3 cellular contexts compared by ENCODE assay signal in the genomic region with DNA sequence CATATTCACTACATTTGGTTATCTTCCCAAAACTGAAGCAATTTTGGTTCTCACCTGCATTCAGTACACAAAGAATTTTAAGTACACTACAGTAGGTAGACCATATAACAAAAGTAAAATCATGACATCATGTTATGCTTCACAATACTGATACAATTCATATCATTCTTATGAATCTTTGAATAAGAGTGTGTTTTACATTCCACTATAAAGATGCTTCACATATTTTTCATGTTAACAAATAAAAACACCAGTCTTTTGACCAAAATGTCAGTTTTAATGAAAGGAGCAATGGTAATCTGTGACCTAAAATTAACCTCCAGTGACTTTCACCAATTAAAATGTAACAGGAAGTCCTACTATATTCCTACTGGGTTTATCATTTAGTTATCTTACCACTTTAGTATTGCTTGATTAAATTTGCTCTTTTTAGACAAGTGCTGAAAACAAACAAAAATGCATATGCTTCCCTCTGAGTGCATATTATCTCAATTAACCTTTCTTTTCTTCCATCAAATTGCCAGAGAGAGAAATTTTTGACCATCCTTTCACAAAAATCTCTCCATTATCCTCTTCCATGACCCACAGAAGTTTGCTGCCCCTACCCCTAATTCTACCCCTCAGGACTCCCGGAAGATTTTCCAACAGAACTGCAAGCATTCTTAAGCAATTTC.
A peak's percentile ranks its signal among the peaks of the same experiment; 100 is the strongest.
TF ChIP-seq lines count a peak whose summit lies in the region.

No MANE protein-coding gene starts in this region.

TF ChIP-seq in HepG2, 621 proteins besides CTCF, POLR2A, EP300 and RAD21:
- TF ChIP-seq ATF7 (IDR thresholded peaks at IDR 0.05) (peak; percentile 72), ATF7 (CRISPR knock-in tag; IDR thresholded peaks at IDR 0.05) (no peak), CREM (IDR thresholded peaks at IDR 0.05) (no peak), CREM (CRISPR knock-in tag; IDR thresholded peaks at IDR 0.05) (no peak)

TF ChIP-seq in GM23338, 12 proteins besides CTCF, POLR2A, EP300 and RAD21:
- no peak for TF ChIP-seq JUNB (IDR thresholded peaks at IDR 0.05; ENCODE audit: unreplicated experiment)
- TF ChIP-seq EZH2 (IDR thresholded peaks at IDR 0.05; ENCODE audit: low read depth, unreplicated experiment): no peak
- no peak for TF ChIP-seq STAT1 (IDR thresholded peaks at IDR 0.05; ENCODE audit: unreplicated experiment)
- TF ChIP-seq EZH2phosphoT487 (IDR thresholded peaks at IDR 0.05; ENCODE audit: unreplicated experiment): no peak
- TF ChIP-seq, protein P1, sequence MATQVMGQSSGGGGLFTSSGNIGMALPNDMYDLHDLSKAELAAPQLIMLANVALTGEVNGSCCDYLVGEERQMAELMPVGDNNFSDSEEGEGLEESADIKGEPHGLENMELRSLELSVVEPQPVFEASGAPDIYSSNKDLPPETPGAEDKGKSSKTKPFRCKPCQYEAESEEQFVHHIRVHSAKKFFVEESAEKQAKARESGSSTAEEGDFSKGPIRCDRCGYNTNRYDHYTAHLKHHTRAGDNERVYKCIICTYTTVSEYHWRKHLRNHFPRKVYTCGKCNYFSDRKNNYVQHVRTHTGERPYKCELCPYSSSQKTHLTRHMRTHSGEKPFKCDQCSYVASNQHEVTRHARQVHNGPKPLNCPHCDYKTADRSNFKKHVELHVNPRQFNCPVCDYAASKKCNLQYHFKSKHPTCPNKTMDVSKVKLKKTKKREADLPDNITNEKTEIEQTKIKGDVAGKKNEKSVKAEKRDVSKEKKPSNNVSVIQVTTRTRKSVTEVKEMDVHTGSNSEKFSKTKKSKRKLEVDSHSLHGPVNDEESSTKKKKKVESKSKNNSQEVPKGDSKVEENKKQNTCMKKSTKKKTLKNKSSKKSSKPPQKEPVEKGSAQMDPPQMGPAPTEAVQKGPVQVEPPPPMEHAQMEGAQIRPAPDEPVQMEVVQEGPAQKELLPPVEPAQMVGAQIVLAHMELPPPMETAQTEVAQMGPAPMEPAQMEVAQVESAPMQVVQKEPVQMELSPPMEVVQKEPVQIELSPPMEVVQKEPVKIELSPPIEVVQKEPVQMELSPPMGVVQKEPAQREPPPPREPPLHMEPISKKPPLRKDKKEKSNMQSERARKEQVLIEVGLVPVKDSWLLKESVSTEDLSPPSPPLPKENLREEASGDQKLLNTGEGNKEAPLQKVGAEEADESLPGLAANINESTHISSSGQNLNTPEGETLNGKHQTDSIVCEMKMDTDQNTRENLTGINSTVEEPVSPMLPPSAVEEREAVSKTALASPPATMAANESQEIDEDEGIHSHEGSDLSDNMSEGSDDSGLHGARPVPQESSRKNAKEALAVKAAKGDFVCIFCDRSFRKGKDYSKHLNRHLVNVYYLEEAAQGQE (IDR thresholded peaks at IDR 0.05; ENCODE audit: unreplicated experiment): no peak
- TF ChIP-seq, protein P2, sequence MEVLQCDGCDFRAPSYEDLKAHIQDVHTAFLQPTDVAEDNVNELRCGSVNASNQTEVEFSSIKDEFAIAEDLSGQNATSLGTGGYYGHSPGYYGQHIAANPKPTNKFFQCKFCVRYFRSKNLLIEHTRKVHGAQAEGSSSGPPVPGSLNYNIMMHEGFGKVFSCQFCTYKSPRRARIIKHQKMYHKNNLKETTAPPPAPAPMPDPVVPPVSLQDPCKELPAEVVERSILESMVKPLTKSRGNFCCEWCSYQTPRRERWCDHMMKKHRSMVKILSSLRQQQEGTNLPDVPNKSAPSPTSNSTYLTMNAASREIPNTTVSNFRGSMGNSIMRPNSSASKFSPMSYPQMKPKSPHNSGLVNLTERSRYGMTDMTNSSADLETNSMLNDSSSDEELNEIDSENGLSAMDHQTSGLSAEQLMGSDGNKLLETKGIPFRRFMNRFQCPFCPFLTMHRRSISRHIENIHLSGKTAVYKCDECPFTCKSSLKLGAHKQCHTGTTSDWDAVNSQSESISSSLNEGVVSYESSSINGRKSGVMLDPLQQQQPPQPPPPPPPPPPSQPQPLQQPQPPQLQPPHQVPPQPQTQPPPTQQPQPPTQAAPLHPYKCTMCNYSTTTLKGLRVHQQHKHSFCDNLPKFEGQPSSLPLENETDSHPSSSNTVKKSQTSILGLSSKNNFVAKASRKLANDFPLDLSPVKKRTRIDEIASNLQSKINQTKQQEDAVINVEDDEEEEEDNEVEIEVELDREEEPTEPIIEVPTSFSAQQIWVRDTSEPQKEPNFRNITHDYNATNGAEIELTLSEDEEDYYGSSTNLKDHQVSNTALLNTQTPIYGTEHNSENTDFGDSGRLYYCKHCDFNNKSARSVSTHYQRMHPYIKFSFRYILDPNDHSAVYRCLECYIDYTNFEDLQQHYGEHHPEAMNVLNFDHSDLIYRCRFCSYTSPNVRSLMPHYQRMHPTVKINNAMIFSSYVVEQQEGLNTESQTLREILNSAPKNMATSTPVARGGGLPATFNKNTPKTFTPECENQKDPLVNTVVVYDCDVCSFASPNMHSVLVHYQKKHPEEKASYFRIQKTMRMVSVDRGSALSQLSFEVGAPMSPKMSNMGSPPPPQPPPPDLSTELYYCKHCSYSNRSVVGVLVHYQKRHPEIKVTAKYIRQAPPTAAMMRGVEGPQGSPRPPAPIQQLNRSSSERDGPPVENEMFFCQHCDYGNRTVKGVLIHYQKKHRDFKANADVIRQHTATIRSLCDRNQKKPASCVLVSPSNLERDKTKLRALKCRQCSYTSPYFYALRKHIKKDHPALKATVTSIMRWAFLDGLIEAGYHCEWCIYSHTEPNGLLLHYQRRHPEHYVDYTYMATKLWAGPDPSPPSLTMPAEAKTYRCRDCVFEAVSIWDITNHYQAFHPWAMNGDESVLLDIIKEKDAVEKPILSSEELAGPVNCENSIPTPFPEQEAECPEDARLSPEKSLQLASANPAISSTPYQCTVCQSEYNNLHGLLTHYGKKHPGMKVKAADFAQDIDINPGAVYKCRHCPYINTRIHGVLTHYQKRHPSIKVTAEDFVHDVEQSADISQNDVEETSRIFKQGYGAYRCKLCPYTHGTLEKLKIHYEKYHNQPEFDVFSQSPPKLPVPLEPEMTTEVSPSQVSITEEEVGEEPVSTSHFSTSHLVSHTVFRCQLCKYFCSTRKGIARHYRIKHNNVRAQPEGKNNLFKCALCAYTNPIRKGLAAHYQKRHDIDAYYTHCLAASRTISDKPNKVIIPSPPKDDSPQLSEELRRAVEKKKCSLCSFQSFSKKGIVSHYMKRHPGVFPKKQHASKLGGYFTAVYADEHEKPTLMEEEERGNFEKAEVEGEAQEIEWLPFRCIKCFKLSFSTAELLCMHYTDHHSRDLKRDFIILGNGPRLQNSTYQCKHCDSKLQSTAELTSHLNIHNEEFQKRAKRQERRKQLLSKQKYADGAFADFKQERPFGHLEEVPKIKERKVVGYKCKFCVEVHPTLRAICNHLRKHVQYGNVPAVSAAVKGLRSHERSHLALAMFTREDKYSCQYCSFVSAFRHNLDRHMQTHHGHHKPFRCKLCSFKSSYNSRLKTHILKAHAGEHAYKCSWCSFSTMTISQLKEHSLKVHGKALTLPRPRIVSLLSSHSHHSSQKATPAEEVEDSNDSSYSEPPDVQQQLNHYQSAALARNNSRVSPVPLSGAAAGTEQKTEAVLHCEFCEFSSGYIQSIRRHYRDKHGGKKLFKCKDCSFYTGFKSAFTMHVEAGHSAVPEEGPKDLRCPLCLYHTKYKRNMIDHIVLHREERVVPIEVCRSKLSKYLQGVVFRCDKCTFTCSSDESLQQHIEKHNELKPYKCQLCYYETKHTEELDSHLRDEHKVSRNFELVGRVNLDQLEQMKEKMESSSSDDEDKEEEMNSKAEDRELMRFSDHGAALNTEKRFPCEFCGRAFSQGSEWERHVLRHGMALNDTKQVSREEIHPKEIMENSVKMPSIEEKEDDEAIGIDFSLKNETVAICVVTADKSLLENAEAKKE (CRISPR knock-in tag; IDR thresholded peaks at IDR 0.05): no peak

TF ChIP-seq in GM12878, 131 proteins besides CTCF, POLR2A, EP300 and RAD21:
- TF ChIP-seq CHD1 (IDR thresholded peaks at IDR 0.05; ENCODE audit: low read depth, low read length): no peak
- peak; percentile 37; the same call in 1 of the 2 replicates for TF ChIP-seq ATF7 (IDR thresholded peaks at IDR 0.05; ENCODE audit: low read depth)
